In genomic region chr2:30308280-30308679, GRCh38 we compare ENCODE assay signal across 38 cellular contexts.
"Had no signal": no experiment of that assay in that cellular context is flagged by ENCODE, and none has a peak within 500 bp of the region (broad histone marks: within the 10 kb centered on the region; RNA-seq: fewer than 3 reads in every experiment).

No MANE protein-coding gene starts in this region.

- H3K4me3 ChIP-seq: adrenal gland, ascending aorta, body of pancreas, breast epithelium, cardiac muscle cell had no signal

- H3K36me3 ChIP-seq: adrenal gland, ascending aorta, brain microvascular endothelial cell, breast epithelium, cardiac muscle cell had no signal

- H3K36me3 Mint-ChIP-seq: activated naive CD4-positive, alpha-beta T cell treated with anti-CD3 and anti-CD28 coated beads, Interleukin-2, amount 10 ng/mL, durations not matched to agents 7 days and 5 days; brain had no signal

- H3K4me1 ChIP-seq: adrenal gland, ascending aorta, body of pancreas, breast epithelium had no signal

- H3K27me3 Mint-ChIP-seq: activated naive CD4-positive, alpha-beta T cell treated with anti-CD3 and anti-CD28 coated beads, Interleukin-2, amount 10 ng/mL, durations not matched to agents 7 days and 5 days; activated naive CD4-positive, alpha-beta T cell treated with anti-CD3 and anti-CD28 coated beads, Interleukin-2, amount 50 U/mL, for 24 hours; activated naive CD8-positive, alpha-beta T cell; activated naive CD8-positive, alpha-beta T cell treated with anti-CD3 and anti-CD28 coated beads for 36 hours; activated naive CD8-positive, alpha-beta T cell treated with anti-CD3 and anti-CD28 coated beads, Interleukin-2, amount 10 ng/mL, durations not matched to agents 7 days and 5 days; activated naive CD8-positive, alpha-beta T cell treated with anti-CD3 and anti-CD28 coated beads, Interleukin-2, amount 50 U/mL, for 24 hours; activated T-cell treated with anti-CD3 and anti-CD28 coated beads, Interleukin-2, amount 50 U/mL, for 24 hours; activated T-helper 17 cell treated with anti-CD3 and anti-CD28 coated beads, Interleukin-2, amount 50 U/mL, for 72 hours; central memory CD8-positive, alpha-beta T cell had no signal

- DNase-seq: activated effector memory CD4-positive, alpha-beta T cell treated with anti-CD3 and anti-CD28 coated beads, Interleukin-2, amount 50 U/mL, for 16 hours; activated effector memory CD4-positive, alpha-beta T cell treated with Interleukin-2 at 50 U/mL for 16 hours; activated gamma-delta T cell; activated gamma-delta T cell treated with Interleukin-2 at 50 U/mL for 16 hours; activated naive CD4-positive, alpha-beta T cell; activated naive CD4-positive, alpha-beta T cell treated with anti-CD3 and anti-CD28 coated beads for 36 hours; activated naive CD4-positive, alpha-beta T cell treated with anti-CD3 and anti-CD28 coated beads, Interleukin-2, amount 10 ng/mL, durations not matched to agents 7 days and 5 days; activated naive CD4-positive, alpha-beta T cell treated with anti-CD3 and anti-CD28 coated beads, Interleukin-2, amount 50 U/mL, for 16 hours; activated naive CD4-positive, alpha-beta T cell treated with Interleukin-2 at 50 U/mL for 16 hours; activated naive CD8-positive, alpha-beta T cell treated with anti-CD3 and anti-CD28 coated beads for 36 hours; activated naive CD8-positive, alpha-beta T cell treated with anti-CD3 and anti-CD28 coated beads, Interleukin-2, amount 10 ng/mL, durations not matched to agents 7 days and 5 days; activated naive CD8-positive, alpha-beta T cell treated with anti-CD3 and anti-CD28 coated beads, Interleukin-2, amount 50 U/mL, for 24 hours; activated T-cell treated with anti-CD3 and anti-CD28 coated beads, Interleukin-2, amount 50 U/mL, for 1 hour; activated T-cell treated with anti-CD3 and anti-CD28 coated beads, Interleukin-2, amount 50 U/mL, for 24 hours; activated T-cell treated with anti-CD3 and anti-CD28 coated beads, Interleukin-2, amount 50 U/mL, for 4 hours; activated T-cell treated with anti-CD3 and anti-CD28 coated beads, Interleukin-2, amount 50 U/mL, for 48 hours; activated T-cell treated with anti-CD3 and anti-CD28 coated beads, Interleukin-2, amount 50 U/mL, for 72 hours; adrenal gland; amniotic stem cell; amygdala; anterior cingulate cortex; aorta; body of pancreas; brain microvascular endothelial cell; caudate nucleus; central memory CD4-positive, alpha-beta T cell; cerebellar nuclear complex had no signal

- H3K27me3 ChIP-seq: adrenal gland, ascending aorta, body of pancreas, brain microvascular endothelial cell, breast epithelium, cardiac muscle cell had no signal

- H3K27ac Mint-ChIP-seq: activated naive CD4-positive, alpha-beta T cell treated with anti-CD3 and anti-CD28 coated beads for 36 hours; activated naive CD4-positive, alpha-beta T cell treated with anti-CD3 and anti-CD28 coated beads, Interleukin-2, amount 10 ng/mL, durations not matched to agents 7 days and 5 days; activated naive CD4-positive, alpha-beta T cell treated with anti-CD3 and anti-CD28 coated beads, Interleukin-2, amount 50 U/mL, for 24 hours; activated naive CD4-positive, alpha-beta T cell treated with anti-CD3 and anti-CD28 coated beads, Interleukin-2, amount 50 U/mL, for 72 hours; activated naive CD8-positive, alpha-beta T cell; activated naive CD8-positive, alpha-beta T cell treated with anti-CD3 and anti-CD28 coated beads for 36 hours; activated naive CD8-positive, alpha-beta T cell treated with anti-CD3 and anti-CD28 coated beads, Interleukin-2, amount 10 ng/mL, durations not matched to agents 7 days and 5 days; activated naive CD8-positive, alpha-beta T cell treated with anti-CD3 and anti-CD28 coated beads, Interleukin-2, amount 50 U/mL, for 24 hours; activated T-cell treated with anti-CD3 and anti-CD28 coated beads, Interleukin-2, amount 50 U/mL, for 24 hours; activated T-cell treated with anti-CD3 and anti-CD28 coated beads, Interleukin-2, amount 50 U/mL, for 72 hours; activated T-helper 1 cell treated with anti-CD3 and anti-CD28 coated beads, Interleukin-12 subunit alpha, Interleukin-12 subunit beta, Interleukin-2, Interleukin-4 antibody, amounts not matched to agents 30 ng/mL and 10 ng/mL and 1 ng/mL, durations not matched to agents 14 hours and 24 hours and 36 hours; activated T-helper 17 cell treated with anti-CD3 and anti-CD28 coated beads, Interleukin-2, amount 50 U/mL, for 72 hours; activated T-helper 2 cell treated with anti-CD3 and anti-CD28 coated beads, Interferon-gamma antibody, Interleukin-2, Interleukin-4, amounts not matched to agents 10 μg/mL and 5 μg/mL and 100 μg/mL, durations not matched to agents 14 hours and 24 hours and 36 hours; brain had no signal

- H3K9me3 ChIP-seq: adrenal gland, ascending aorta, body of pancreas, breast epithelium had no signal

- ATAC-seq: activated naive CD4-positive, alpha-beta T cell treated with anti-CD3 and anti-CD28 coated beads, Interleukin-2, amount 50 U/mL, for 72 hours; activated naive CD8-positive, alpha-beta T cell treated with anti-CD3 and anti-CD28 coated beads, Interleukin-2, amount 50 U/mL, for 24 hours; activated T-cell treated with anti-CD3 and anti-CD28 coated beads, Interleukin-2, amount 50 U/mL, for 4 hours; activated T-cell treated with anti-CD3 and anti-CD28 coated beads, Interleukin-2, amount 50 U/mL, for 72 hours; activated T-helper 17 cell treated with anti-CD3 and anti-CD28 coated beads, Interleukin-2, amount 50 U/mL, for 72 hours; body of pancreas had no signal

- H3K9me3 Mint-ChIP-seq: activated naive CD4-positive, alpha-beta T cell treated with anti-CD3 and anti-CD28 coated beads, Interleukin-2, amount 50 U/mL, for 24 hours; activated T-cell treated with anti-CD3 and anti-CD28 coated beads, Interleukin-2, amount 50 U/mL, for 4 hours; activated T-helper 17 cell treated with anti-CD3 and anti-CD28 coated beads, Interleukin-2, amount 50 U/mL, for 72 hours; activated T-helper 2 cell treated with anti-CD3 and anti-CD28 coated beads, Interferon-gamma antibody, Interleukin-2, Interleukin-4, amounts not matched to agents 10 μg/mL and 5 μg/mL and 100 μg/mL, durations not matched to agents 14 hours and 24 hours and 36 hours; brain; central memory CD8-positive, alpha-beta T cell had no signal

- H3K27ac ChIP-seq: adrenal gland, ascending aorta, body of pancreas, brain microvascular endothelial cell, breast epithelium, cardiac muscle cell had no signal

- H3K4me3 Mint-ChIP-seq: activated naive CD4-positive, alpha-beta T cell treated with anti-CD3 and anti-CD28 coated beads for 36 hours; activated naive CD4-positive, alpha-beta T cell treated with anti-CD3 and anti-CD28 coated beads, Interleukin-2, amount 10 ng/mL, durations not matched to agents 7 days and 5 days; activated naive CD4-positive, alpha-beta T cell treated with anti-CD3 and anti-CD28 coated beads, Interleukin-2, amount 50 U/mL, for 24 hours; activated naive CD8-positive, alpha-beta T cell; activated naive CD8-positive, alpha-beta T cell treated with anti-CD3 and anti-CD28 coated beads for 36 hours; activated naive CD8-positive, alpha-beta T cell treated with anti-CD3 and anti-CD28 coated beads, Interleukin-2, amount 10 ng/mL, durations not matched to agents 7 days and 5 days; activated naive CD8-positive, alpha-beta T cell treated with anti-CD3 and anti-CD28 coated beads, Interleukin-2, amount 50 U/mL, for 24 hours; activated T-cell treated with anti-CD3 and anti-CD28 coated beads, Interleukin-2, amount 50 U/mL, for 24 hours; activated T-cell treated with anti-CD3 and anti-CD28 coated beads, Interleukin-2, amount 50 U/mL, for 4 hours; activated T-cell treated with anti-CD3 and anti-CD28 coated beads, Interleukin-2, amount 50 U/mL, for 72 hours; activated T-helper 1 cell treated with anti-CD3 and anti-CD28 coated beads, Interleukin-12 subunit alpha, Interleukin-12 subunit beta, Interleukin-2, Interleukin-4 antibody, amounts not matched to agents 30 ng/mL and 10 ng/mL and 1 ng/mL, durations not matched to agents 14 hours and 24 hours and 36 hours; brain; central memory CD8-positive, alpha-beta T cell had no signal
